Comparison of ENCODE assay signal across 9 cellular contexts in the genomic region with DNA sequence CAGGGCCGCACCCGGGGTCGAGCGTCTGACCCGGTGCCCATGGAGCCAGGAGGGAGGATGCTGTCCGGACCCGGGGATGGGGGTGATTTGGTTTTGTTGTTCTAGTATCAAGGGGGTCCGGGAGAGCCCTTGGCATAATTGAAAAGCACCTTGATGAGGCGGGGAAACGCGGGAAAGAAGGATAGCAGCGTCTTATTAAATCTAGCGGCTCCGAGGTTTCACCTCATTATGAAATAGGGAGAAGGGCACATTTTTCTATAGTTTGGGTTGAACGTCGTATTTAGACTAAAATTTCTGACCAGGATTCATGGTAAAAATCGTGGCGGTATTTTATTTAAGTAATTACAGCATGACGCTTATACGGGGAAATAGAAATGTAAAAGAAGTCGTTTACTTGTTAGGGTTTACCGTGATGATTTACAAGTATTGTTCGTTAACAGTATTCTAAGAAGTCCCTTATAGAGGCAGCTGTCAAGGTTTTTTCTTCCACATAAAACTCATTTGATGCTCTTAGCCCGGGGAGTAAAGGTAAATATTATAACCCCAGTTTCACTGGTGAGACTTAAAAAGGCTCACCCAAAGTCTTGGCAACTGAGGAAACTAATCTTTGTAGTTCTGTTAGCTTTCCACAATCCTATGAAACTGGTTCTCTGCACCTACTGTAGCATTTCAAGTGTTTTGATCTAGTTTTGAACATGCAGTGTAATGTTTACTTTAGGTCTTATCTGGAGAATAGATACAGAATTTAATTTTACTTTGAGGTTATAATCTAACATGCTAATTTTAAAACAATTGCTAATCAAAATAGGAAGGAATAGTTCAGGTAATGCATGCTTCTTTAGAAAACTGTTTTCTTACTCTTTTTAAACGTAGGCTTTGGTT. TPM values are rescaled to one million over a fixed set of nuclear protein-coding genes. Genes with fewer than 3 reads are reported as not detected.
DNase-seq lines count a peak whose midpoint lies in the region; ATAC-seq and TF ChIP-seq lines count a peak whose summit lies in the region.
"Had no signal": no experiment of that assay in that cellular context is flagged by ENCODE, and none has a peak within 500 bp of the region (broad histone marks: within the 10 kb centered on the region; RNA-seq: fewer than 3 reads in every experiment).

No MANE protein-coding gene starts in this region.

- H3K4me3 Mint-ChIP-seq in activated T-helper 2 cell treated with anti-CD3 and anti-CD28 coated beads, Interferon-gamma antibody, Interleukin-2, Interleukin-4, amounts not matched to agents 10 μg/mL and 5 μg/mL and 100 μg/mL, durations not matched to agents 14 hours and 24 hours and 36 hours (ENCODE audit: low read depth), result peak overlapping the region; percentile 94

- no peak for TF ChIP-seq CTCF in heart right ventricle (IDR thresholded peaks at IDR 0.05)
- TF ChIP-seq CTCF in suprapubic skin (IDR thresholded peaks at IDR 0.05), result no peak

- H3K4me1 Mint-ChIP-seq in activated T-helper 2 cell treated with anti-CD3 and anti-CD28 coated beads, Interferon-gamma antibody, Interleukin-2, Interleukin-4, amounts not matched to agents 10 μg/mL and 5 μg/mL and 100 μg/mL, durations not matched to agents 14 hours and 24 hours and 36 hours (ENCODE audit: low read depth), result peaks cover 14% of the 10 kb centered on the region

- 0% methylated on average over 25 of the region's 25 CpGs for WGBS in heart right ventricle, 2 donors
- under 1% methylated on average over 25 of the region's 25 CpGs for WGBS in suprapubic skin

- no peak for ATAC-seq in heart right ventricle
- no peak for ATAC-seq in Right ventricle myocardium inferior
- ATAC-seq in HG03135 (IDR thresholded peaks at IDR 0.05; ENCODE audit: unreplicated experiment), result no peak
- ATAC-seq in esophagus mucosa, result no peak
- no peak for ATAC-seq in HG02571 (IDR thresholded peaks at IDR 0.05; ENCODE audit: unreplicated experiment)

- H3K9me3 Mint-ChIP-seq in activated T-helper 2 cell treated with anti-CD3 and anti-CD28 coated beads, Interferon-gamma antibody, Interleukin-2, Interleukin-4, amounts not matched to agents 10 μg/mL and 5 μg/mL and 100 μg/mL, durations not matched to agents 14 hours and 24 hours and 36 hours, result no peaks in the 10 kb centered on the region

- intact Hi-C loops in heart right ventricle (cut with DNase I) (no loop called here), Right ventricle myocardium inferior (cut with DNase I) (loop anchor here (10.0 kb wide), 1 partner anchor 435 kb away; the partner anchor contains the start of gene NME1)
- intact Hi-C loops in activated T-helper 2 cell treated with anti-CD3 and anti-CD28 coated beads, Interferon-gamma antibody, Interleukin-2, Interleukin-4, amounts not matched to agents 10 μg/mL and 5 μg/mL and 100 μg/mL, durations not matched to agents 14 hours and 24 hours and 36 hours (cut with micrococcal nuclease), result loop anchor here (1.0 to 5.0 kb wide), 2 partner anchors 12 to 147 kb away; partner anchors contain the start of gene TOB1

- H3K4me1 ChIP-seq in heart right ventricle (peaks cover 3 to 59% (median 45%) of the 10 kb centered on the region in 9 donors), suprapubic skin (peaks cover 58% of the 10 kb centered on the region)

- H3K27me3 ChIP-seq in heart right ventricle, result no peaks in the 10 kb centered on the region
- no peaks in the 10 kb centered on the region for H3K27me3 ChIP-seq in suprapubic skin

- TF ChIP-seq EP300 in suprapubic skin (IDR thresholded peaks at IDR 0.05), result no peak

- H3K36me3 ChIP-seq in heart right ventricle (no peaks in the 10 kb centered on the region), suprapubic skin (no peaks in the 10 kb centered on the region)

- TF ChIP-seq POLR2A in suprapubic skin (IDR thresholded peaks at IDR 0.05), result no peak

- H3K4me3 ChIP-seq in heart right ventricle, result peak overlapping the region; percentile 61 to 94 (median 84)
- peak overlapping the region; percentile 91 for H3K4me3 ChIP-seq in suprapubic skin

- DNase-seq in heart right ventricle, result no peak
- no peak for DNase-seq in Right ventricle myocardium inferior (ENCODE audit: missing footprints)
- no peak for DNase-seq in activated T-helper 2 cell treated with anti-CD3 and anti-CD28 coated beads, Interferon-gamma antibody, Interleukin-2, Interleukin-4, amounts not matched to agents 10 μg/mL and 5 μg/mL and 100 μg/mL, durations not matched to agents 14 hours and 24 hours and 36 hours (ENCODE audit: low spot score)
- peak; percentile 43 for DNase-seq in inferior parietal cortex (ENCODE audit: extremely low spot score)
- DNase-seq in suprapubic skin (ENCODE audit: low spot score in 2 of 2), result peak in 1 of 2 donors; percentile 81

- H3K9me3 ChIP-seq in heart right ventricle (no peaks in the 10 kb centered on the region), suprapubic skin (no peaks in the 10 kb centered on the region)

- no peaks in the 10 kb centered on the region for H3K27me3 Mint-ChIP-seq in activated T-helper 2 cell treated with anti-CD3 and anti-CD28 coated beads, Interferon-gamma antibody, Interleukin-2, Interleukin-4, amounts not matched to agents 10 μg/mL and 5 μg/mL and 100 μg/mL, durations not matched to agents 14 hours and 24 hours and 36 hours (ENCODE audit: low read depth)

- H3K27ac ChIP-seq in heart right ventricle, result peak overlapping the region; percentile 89 to 99 (median 96)
- peak overlapping the region; percentile 96 for H3K27ac ChIP-seq in suprapubic skin

- peaks cover 35% of the 10 kb centered on the region for H3K36me3 Mint-ChIP-seq in activated T-helper 2 cell treated with anti-CD3 and anti-CD28 coated beads, Interferon-gamma antibody, Interleukin-2, Interleukin-4, amounts not matched to agents 10 μg/mL and 5 μg/mL and 100 μg/mL, durations not matched to agents 14 hours and 24 hours and 36 hours (ENCODE audit: low read depth)

- H3K27ac Mint-ChIP-seq in activated T-helper 2 cell treated with anti-CD3 and anti-CD28 coated beads, Interferon-gamma antibody, Interleukin-2, Interleukin-4, amounts not matched to agents 10 μg/mL and 5 μg/mL and 100 μg/mL, durations not matched to agents 14 hours and 24 hours and 36 hours, result peak overlapping the region; percentile 99

RNA-seq across cellular contexts. Expression of gene LUC7L3, which starts 0.8 kb away (rescaled TPM):
- total RNA-seq in heart right ventricle (10 to 100 TPM; 35.7 to 63.9 (median 46.8) TPM), Right ventricle myocardium inferior (49.3 TPM), suprapubic skin (100 to 1,000 TPM in 1 of 4 donors, 10 to 100 TPM in 3; 31.5 to 267 (median 42.6) TPM), esophagus mucosa (43.6 TPM)
- 100 to 1,000 TPM in 1 of 2 donors, 10 to 100 TPM in 1; 33.7 to 188 TPM for polyA plus RNA-seq in heart right ventricle
- 115 and 134 TPM in 2 replicates for total RNA-seq in activated T-helper 2 cell treated with anti-CD3 and anti-CD28 coated beads, Interferon-gamma antibody, Interleukin-2, Interleukin-4, amounts not matched to agents 10 μg/mL and 5 μg/mL and 100 μg/mL, durations not matched to agents 14 hours and 24 hours and 36 hours

RNA-seq across cellular contexts. Expression of gene ANKRD40, which starts 12.5 kb away (rescaled TPM):
- 10 to 100 TPM; 39.0 to 56.8 (median 43.6) TPM for total RNA-seq in heart right ventricle
- polyA plus RNA-seq in heart right ventricle, result 10 to 100 TPM; 18.2 to 20.6 TPM
- 60.9 TPM for total RNA-seq in Right ventricle myocardium inferior
- 37.8 and 39.4 TPM in 2 replicates for total RNA-seq in activated T-helper 2 cell treated with anti-CD3 and anti-CD28 coated beads, Interferon-gamma antibody, Interleukin-2, Interleukin-4, amounts not matched to agents 10 μg/mL and 5 μg/mL and 100 μg/mL, durations not matched to agents 14 hours and 24 hours and 36 hours
- total RNA-seq in suprapubic skin, result 10 to 100 TPM; 21.4 to 33.8 (median 26.6) TPM
- 15.9 TPM for total RNA-seq in esophagus mucosa

RNA-seq across cellular contexts. Expression of gene ANKRD40CL, which starts 47.2 kb away (rescaled TPM):
- total RNA-seq in heart right ventricle (not detected), Right ventricle myocardium inferior (not detected), suprapubic skin (not detected), esophagus mucosa (not detected)
- polyA plus RNA-seq in heart right ventricle, result not detected
- not detected in 2 replicates for total RNA-seq in activated T-helper 2 cell treated with anti-CD3 and anti-CD28 coated beads, Interferon-gamma antibody, Interleukin-2, Interleukin-4, amounts not matched to agents 10 μg/mL and 5 μg/mL and 100 μg/mL, durations not matched to agents 14 hours and 24 hours and 36 hours
- total RNA-seq: frontal cortex had no signal

Comparison
In these comparisons a context has a peak if more than half of its experiments do, and no peak if none do; other contexts are left out.
1. intact Hi-C loops: an anchor here in Right ventricle myocardium inferior (10.0 kb wide) and activated T-helper 2 cell treated with anti-CD3 and anti-CD28 coated beads, Interferon-gamma antibody, Interleukin-2, Interleukin-4, amounts not matched to agents 10 μg/mL and 5 μg/mL and 100 μg/mL, durations not matched to agents 14 hours and 24 hours and 36 hours (1.0 to 5.0 kb wide); none called in heart right ventricle.